Comparison of ENCODE assay signal across 30 cellular contexts in the genomic region with DNA sequence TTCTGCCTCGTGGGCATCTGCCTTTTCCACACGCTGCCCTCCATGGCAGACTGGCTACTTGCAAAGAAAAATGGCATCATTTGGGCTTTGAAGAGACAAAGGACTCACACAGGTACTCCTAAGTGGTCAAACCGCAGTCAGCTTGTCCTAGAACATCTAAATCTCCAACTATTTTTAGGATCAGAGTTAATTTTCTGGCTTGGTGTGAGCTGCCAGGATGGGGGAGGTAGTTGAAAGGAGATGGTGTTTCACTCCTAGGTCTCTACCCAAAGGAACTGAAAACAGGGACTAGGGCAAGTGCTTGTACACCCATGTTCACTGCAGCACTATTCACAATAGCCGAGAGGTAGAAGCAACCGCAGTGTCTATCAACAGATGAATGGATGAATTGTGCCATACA.
"Had no signal": no experiment of that assay in that cellular context is flagged by ENCODE, and none has a peak within 500 bp of the region (broad histone marks: within the 10 kb centered on the region; RNA-seq: fewer than 3 reads in every experiment).

No MANE protein-coding gene starts in this region.

- H3K4me1 ChIP-seq: neural progenitor cell, testis, thyroid gland, transverse colon, vagina had no signal

- H3K27me3 Mint-ChIP-seq: progenitor cell of endocrine pancreas; stimulated activated memory B cell treated with anti-CD40 and anti-IgM and Interleukin-4, amounts not matched to agents 10 μg/mL and 1 μg/mL and 100 μg/mL, for 72 hours; stimulated activated naive CD8-positive, alpha-beta T cell treated with anti-CD3 and anti-CD28 coated beads, Interleukin-15, amount 100 ng/mL, for 72 hours had no signal

- H3K27ac ChIP-seq: left lung, neural progenitor cell, neutrophil, testis, thyroid gland, transverse colon, upper lobe of left lung, vagina had no signal

- H3K9ac ChIP-seq: neural progenitor cell had no signal

- H3K4me2 ChIP-seq: neural progenitor cell had no signal

- H3K4me3 Mint-ChIP-seq: immature natural killer cell; mesothelial cell of epicardium; naive B cell; natural killer cell; nephron progenitor cell; neural progenitor cell; stimulated activated memory B cell treated with anti-CD40 and anti-IgM and Interleukin-4, amounts not matched to agents 10 μg/mL and 1 μg/mL and 100 μg/mL, for 72 hours; stimulated activated naive CD8-positive, alpha-beta T cell treated with anti-CD3 and anti-CD28 coated beads, Interleukin-15, amount 100 ng/mL, for 72 hours had no signal

- H3K4me3 ChIP-seq: left lung, lung, neural progenitor cell, testis, thyroid gland, transverse colon, upper lobe of left lung, vagina had no signal

- H3K4me1 Mint-ChIP-seq: immature natural killer cell; mesothelial cell of epicardium; naive B cell; natural killer cell; neural progenitor cell; stimulated activated naive CD8-positive, alpha-beta T cell treated with anti-CD3 and anti-CD28 coated beads, Interleukin-15, amount 100 ng/mL, for 72 hours had no signal

- H3K36me3 ChIP-seq: left lung, neural progenitor cell, neutrophil, thyroid gland, transverse colon, upper lobe of left lung, vagina had no signal

- DNase-seq: hypothalamus; immature natural killer cell; kidney; left colon; left lung; mesendoderm; naive B cell; natural killer cell; nephron progenitor cell; occipital lobe; retina; right cardiac atrium; small intestine; stimulated activated CD4-positive, alpha-beta T cell treated with anti-CD3 and anti-CD28 coated beads, Interleukin-1b, Interleukin-23, amount 100 ng/mL, for 48 hours; stimulated activated CD4-positive, alpha-beta T cell treated with anti-CD3 and anti-CD28 coated beads, Interleukin-2, amount 100 ng/mL, for 48 hours; stimulated activated CD4-positive, alpha-beta T cell treated with anti-CD3 and anti-CD28 coated beads, Interleukin-4, amount 100 ng/mL, for 4 hours; stimulated activated CD8-positive, alpha-beta memory T cell treated with anti-CD3 and anti-CD28 coated beads, Interleukin-4, amount 100 ng/mL, for 48 hours; stimulated activated naive CD4-positive, alpha-beta T cell treated with Interleukin-2 at 50 U/mL for 16 hours; stimulated activated naive CD8-positive, alpha-beta T cell treated with anti-CD3 and anti-CD28 coated beads, Interleukin-15, amount 100 ng/mL, for 72 hours; testis; thyroid gland; transverse colon; upper lobe of left lung had no signal

- H3K27me3 ChIP-seq: left lung, neural progenitor cell, neutrophil, testis, thyroid gland, transverse colon, upper lobe of left lung, vagina had no signal

- H3K9me3 ChIP-seq: neutrophil, testis, thyroid gland had no signal

- H3K36me3 Mint-ChIP-seq: immature natural killer cell; natural killer cell; neural progenitor cell; stimulated activated memory B cell treated with anti-CD40 and anti-IgM and Interleukin-4, amounts not matched to agents 10 μg/mL and 1 μg/mL and 100 μg/mL, for 72 hours had no signal

- H3K27ac Mint-ChIP-seq: immature natural killer cell; mesothelial cell of epicardium; natural killer cell; progenitor cell of endocrine pancreas; stimulated activated memory B cell treated with anti-CD40 and anti-IgM and Interleukin-4, amounts not matched to agents 10 μg/mL and 1 μg/mL and 100 μg/mL, for 72 hours; stimulated activated naive CD8-positive, alpha-beta T cell treated with anti-CD3 and anti-CD28 coated beads, Interleukin-15, amount 100 ng/mL, for 72 hours had no signal
